Comparison of ENCODE assay signal across 26 cellular contexts in the genomic region with DNA sequence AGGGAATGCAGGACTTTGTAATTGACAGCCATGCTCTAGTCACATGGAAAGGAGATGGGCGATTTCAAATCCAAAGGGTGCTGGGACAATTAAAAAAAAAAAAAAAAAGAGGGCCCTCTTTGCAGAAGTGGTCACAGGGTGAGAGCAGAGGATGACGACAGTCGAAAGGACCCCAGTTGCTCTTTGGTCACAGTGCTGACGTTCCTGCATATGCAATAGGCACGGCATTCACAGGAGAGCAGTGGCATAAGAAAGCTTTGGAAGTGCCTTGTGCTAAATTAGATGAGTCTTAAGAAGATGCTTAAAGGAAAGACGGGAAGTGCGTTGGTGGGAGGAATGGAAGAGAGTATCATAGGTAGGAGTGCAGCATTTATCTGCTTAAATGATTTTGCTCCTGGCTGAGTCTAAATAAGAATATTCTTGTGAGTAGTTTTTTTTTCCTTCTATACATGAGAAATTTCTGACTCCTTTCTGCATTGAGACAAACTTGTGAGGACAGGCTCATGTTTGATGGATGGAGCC.
"Had no signal": no experiment of that assay in that cellular context is flagged by ENCODE, and none has a peak within 500 bp of the region (broad histone marks: within the 10 kb centered on the region; RNA-seq: fewer than 3 reads in every experiment).

No MANE protein-coding gene starts in this region.

- H3K4me1 Mint-ChIP-seq: memory B cell; naive thymus-derived CD4-positive, alpha-beta T cell; stimulated activated effector memory CD8-positive, alpha-beta T cell treated with anti-CD3 and anti-CD28 coated beads, Interleukin-12 subunit alpha, Interleukin-12 subunit beta, amount 100 ng/mL, for 72 hours had no signal

- H3K36me3 Mint-ChIP-seq: stimulated activated effector memory CD8-positive, alpha-beta T cell treated with anti-CD3 and anti-CD28 coated beads, Interleukin-12 subunit alpha, Interleukin-12 subunit beta, amount 100 ng/mL, for 72 hours; type B pancreatic cell had no signal

- H3K4me3 Mint-ChIP-seq: memory B cell; naive thymus-derived CD4-positive, alpha-beta T cell; nephron; stimulated activated effector memory CD8-positive, alpha-beta T cell treated with anti-CD3 and anti-CD28 coated beads, Interleukin-12 subunit alpha, Interleukin-12 subunit beta, amount 100 ng/mL, for 72 hours; type B pancreatic cell had no signal

- H3K27me3 Mint-ChIP-seq: type B pancreatic cell had no signal

- H3K4me2 ChIP-seq: smooth muscle cell had no signal

- H3K36me3 ChIP-seq: esophagus muscularis mucosa, heart right ventricle, ovary, stomach, thyroid gland had no signal

- H3K4me3 ChIP-seq: coronary artery, esophagus muscularis mucosa, heart right ventricle, lung, ovary, smooth muscle cell, stomach, thyroid gland had no signal

- H3K9me3 ChIP-seq: esophagus muscularis mucosa, heart right ventricle, ovary, stomach, thyroid gland had no signal

- H3K4me1 ChIP-seq: esophagus muscularis mucosa, stomach had no signal

- H3K27ac ChIP-seq: coronary artery, esophagus muscularis mucosa, heart right ventricle, ovary, stomach, thyroid gland had no signal

- DNase-seq: dermis blood vessel endothelial cell; effector memory CD4-positive, alpha-beta T cell; foreskin melanocyte; glutamatergic neuron; heart right ventricle; hippocampal formation; midbrain; naive thymus-derived CD4-positive, alpha-beta T cell; occipital lobe; ovary; stimulated activated CD4-positive, alpha-beta T cell treated with anti-CD3 and anti-CD28 coated beads, Interleukin-12 subunit alpha, Interleukin-12 subunit beta, amount 100 ng/mL, for 4 hours; stimulated activated CD4-positive, alpha-beta T cell treated with anti-CD3 and anti-CD28 coated beads, Interleukin-2, amount 100 ng/mL, for 24 hours; stimulated activated CD4-positive, alpha-beta T cell treated with anti-CD3 and anti-CD28 coated beads, Interleukin-4, amount 100 ng/mL, for 24 hours; stimulated activated naive CD4-positive, alpha-beta T cell treated with Interleukin-2 at 50 U/mL for 16 hours; stomach; thyroid gland had no signal

- H3K27ac Mint-ChIP-seq: memory B cell; naive thymus-derived CD4-positive, alpha-beta T cell; stimulated activated effector memory CD8-positive, alpha-beta T cell treated with anti-CD3 and anti-CD28 coated beads, Interleukin-12 subunit alpha, Interleukin-12 subunit beta, amount 100 ng/mL, for 72 hours; type B pancreatic cell had no signal

- H3K27me3 ChIP-seq: esophagus muscularis mucosa, heart right ventricle, ovary, stomach, thyroid gland had no signal

- ATAC-seq: heart right ventricle; left lobe of liver; naive thymus-derived CD4-positive, alpha-beta T cell; sciatic nerve; stimulated activated effector memory CD8-positive, alpha-beta T cell treated with anti-CD3 and anti-CD28 coated beads, Interleukin-12 subunit alpha, Interleukin-12 subunit beta, amount 100 ng/mL, for 72 hours had no signal

- H3K9me3 Mint-ChIP-seq: nephron; stimulated activated effector memory CD8-positive, alpha-beta T cell treated with anti-CD3 and anti-CD28 coated beads, Interleukin-12 subunit alpha, Interleukin-12 subunit beta, amount 100 ng/mL, for 72 hours; type B pancreatic cell had no signal
